In the genomic region with DNA sequence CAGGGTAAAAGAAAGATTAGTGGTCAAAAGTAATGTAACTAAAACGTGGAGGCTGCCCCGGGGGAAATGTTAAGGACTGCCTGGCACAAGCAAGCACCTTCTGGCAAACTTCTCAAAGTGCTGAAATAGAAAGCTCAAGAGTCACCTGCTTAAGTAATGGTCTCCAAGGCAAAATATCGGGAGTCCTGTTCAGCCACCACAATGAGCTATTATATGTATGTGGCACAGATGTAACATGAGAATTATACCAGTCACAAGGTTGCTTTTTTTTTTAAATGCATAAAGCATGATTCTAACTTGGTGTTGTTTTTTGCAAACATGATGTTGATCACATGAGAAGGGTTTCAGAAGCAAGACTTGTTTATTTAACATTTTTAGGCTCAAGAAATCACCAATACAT, we compare ENCODE assay signal across 28 cellular contexts.
DNase-seq lines count a peak whose midpoint lies in the region; ATAC-seq and TF ChIP-seq lines count a peak whose summit lies in the region.
"Had no signal": no experiment of that assay in that cellular context is flagged by ENCODE, and none has a peak within 500 bp of the region (broad histone marks: within the 10 kb centered on the region; RNA-seq: fewer than 3 reads in every experiment).

No MANE protein-coding gene starts in this region.

- DNase-seq in COLO829 (ENCODE audit: low spot score) (peak; percentile 40), NCI-H526 treated with DMSO at 0.1 percent for 48 hours (lab: John Stamatoyannopoulos, UW) (peak; percentile 10), fibroblast of the aortic adventitia (ENCODE audit: low read depth) (peak; percentile 56), ovary (no peak), mesenchymal stem cell (no peak)
- DNase-seq in stimulated activated CD4-positive, alpha-beta T cell treated with anti-CD3 and anti-CD28 coated beads, Interleukin-2, amount 100 ng/mL, for 48 hours, result no peak
- DNase-seq: DMS53, EL, GDM1, GOT3, IMR-90, KG1, MG63, NCI-H1105 treated with DMSO at 0.1 percent for 48 hours, NCI-H146, NCI-H1930, NCI-H446 treated with DMSO at 0.1 percent for 48 hours, OCI-M1, Peyer's patch, SIG-M5, T-helper 17 cell had no signal

- H4K8ac ChIP-seq in mesenchymal stem cell (ENCODE audit: low read length), result no peak overlapping the region

- H3K23ac ChIP-seq in mesenchymal stem cell (ENCODE audit: low read length in 2 of 2), result no peak overlapping the region

- TF ChIP-seq CTCF in HEK293 (tag by site-specific recombination; IDR thresholded peaks at IDR 0.05) (no peak), fibroblast of the aortic adventitia (IDR thresholded peaks at IDR 0.05; ENCODE audit: insufficient read depth, low read length) (no peak), ovary (IDR thresholded peaks at IDR 0.05) (no peak)

- CTCF ChIA-PET in HEK293 (lab: Yijun Ruan, JAX), result no interaction called here

- H3K4ac ChIP-seq in mesenchymal stem cell (ENCODE audit: low read depth in 1 of 2, low read length in 2 of 2), result no peak overlapping the region

- TF ChIP-seq POLR2A in ovary (IDR thresholded peaks at IDR 0.05), result no peak

- H3K4me3 ChIP-seq in HEK293 (ENCODE audit: low read depth, low read length) (no peak overlapping the region), fibroblast of the aortic adventitia (ENCODE audit: low read depth, low read length) (no peak overlapping the region), ovary (no peak overlapping the region), mesenchymal stem cell (ENCODE audit: insufficient read depth in 1 of 2, low read depth in 1 of 2, low read length in 2 of 2) (no peak overlapping the region)
- H3K4me3 ChIP-seq: A549, GM12878, HAP-1, MG63, Peyer's patch had no signal

- H2BK15ac ChIP-seq in mesenchymal stem cell (ENCODE audit: low read depth, poor library complexity, severe bottlenecking), result no peak overlapping the region

- WGBS in ovary, 3 donors, result 25 to 43% (median 35%) methylated on average over 3 of the region's 3 CpGs
- WGBS in mesenchymal stem cell, result 90% methylated on average over 3 of the region's 3 CpGs

- H2BK5ac ChIP-seq in mesenchymal stem cell (ENCODE audit: low read depth, low read length, poor library complexity, severe bottlenecking), result no peak overlapping the region

- no peaks in the 10 kb centered on the region for H3K36me3 ChIP-seq in HEK293 (ENCODE audit: control insufficient read depth in 2 of 2, insufficient read depth in 1 of 2, low read length in 2 of 2)
- H3K36me3 ChIP-seq in ovary, result no peaks in the 10 kb centered on the region
- no peaks in the 10 kb centered on the region for H3K36me3 ChIP-seq in mesenchymal stem cell (ENCODE audit: control insufficient read depth in 1 of 2, insufficient read depth in 2 of 2, low read depth in 1 of 2, low read length in 2 of 2)
- H3K36me3 ChIP-seq: HAP-1, MG63, Peyer's patch had no signal

- H3K79me1 ChIP-seq in mesenchymal stem cell (replicated peaks; ENCODE audit: low read length, poor library complexity, severe bottlenecking), result no peaks in the 10 kb centered on the region

- H3K14ac ChIP-seq in mesenchymal stem cell (ENCODE audit: low read length in 2 of 2), result no peak overlapping the region

- POLR2A ChIA-PET in HEK293 (lab: Yijun Ruan, JAX), result no interaction called here

- intact Hi-C loops in ovary (cut with DNase I), result no loop called here

- H3K27ac ChIP-seq in HEK293 (ENCODE audit: extremely low read depth, low read depth, low read length) (no peak overlapping the region), ovary (no peak overlapping the region), mesenchymal stem cell (ENCODE audit: low read length, poor library complexity, severe bottlenecking) (no peak overlapping the region)
- H3K27ac ChIP-seq: A549, C4-2B, Peyer's patch had no signal

- no peak overlapping the region for H3K18ac ChIP-seq in mesenchymal stem cell (ENCODE audit: low read depth in 1 of 2, low read length in 2 of 2)

- no peak overlapping the region for H2BK12ac ChIP-seq in mesenchymal stem cell (ENCODE audit: low read length in 2 of 2)

- no peak for ATAC-seq in GM21528 (IDR thresholded peaks at IDR 0.05; ENCODE audit: low FRiP score, unreplicated experiment)
- ATAC-seq: A549, GM12878, SK-N-SH treated with all-trans-retinoic acid at 6 μM for 48 hours, T-helper 17 cell had no signal

- TF ChIP-seq EP300 in ovary (IDR thresholded peaks at IDR 0.05), result no peak

- no peak overlapping the region for H4K91ac ChIP-seq in mesenchymal stem cell (ENCODE audit: low read length)

- no peak overlapping the region for H2BK120ac ChIP-seq in mesenchymal stem cell (ENCODE audit: low read depth, low read length)

- H3K27me3 ChIP-seq in ovary (no peaks in the 10 kb centered on the region), mesenchymal stem cell (ENCODE audit: control insufficient read depth in 1 of 2, insufficient read depth in 1 of 2, low read length in 2 of 2) (no peaks in the 10 kb centered on the region)
- H3K27me3 ChIP-seq: Peyer's patch had no signal

- H3K4me1 ChIP-seq in HEK293 (ENCODE audit: control insufficient read depth, insufficient read depth, low read length) (no peaks in the 10 kb centered on the region), ovary (ENCODE audit: insufficient read depth) (no peaks in the 10 kb centered on the region), mesenchymal stem cell (ENCODE audit: control insufficient read depth, insufficient read depth, low read depth, low read length) (no peaks in the 10 kb centered on the region)
- H3K4me1 ChIP-seq: A549, Peyer's patch had no signal

- no peak overlapping the region for H2AK5ac ChIP-seq in mesenchymal stem cell (ENCODE audit: low read length, severe bottlenecking)

- no peak overlapping the region for H3K9ac ChIP-seq in mesenchymal stem cell (ENCODE audit: low read length)

- H2AFZ ChIP-seq in mesenchymal stem cell (ENCODE audit: low read depth, low read length), result no peak overlapping the region

- H3K4me2 ChIP-seq in mesenchymal stem cell (ENCODE audit: low read length, poor library complexity, severe bottlenecking), result no peak overlapping the region
- H3K4me2 ChIP-seq: A549 had no signal

- H3K9me3 ChIP-seq in HEK293 (ENCODE audit: control insufficient read depth, insufficient read depth, low read depth, low read length), result no peaks in the 10 kb centered on the region
- no peaks in the 10 kb centered on the region for H3K9me3 ChIP-seq in ovary
- H3K9me3 ChIP-seq in mesenchymal stem cell (ENCODE audit: control insufficient read depth, low read length), result no peaks in the 10 kb centered on the region
- H3K9me3 ChIP-seq: A549, HAP-1, MG63, Peyer's patch had no signal

TF ChIP-seq in HEK293, 187 proteins besides CTCF, POLR2A, EP300 and RAD21:
- no peak for TF ChIP-seq ZNF433 (tag by site-specific recombination; IDR thresholded peaks at IDR 0.05; ENCODE audit: low read depth)
- TF ChIP-seq, protein P1, sequence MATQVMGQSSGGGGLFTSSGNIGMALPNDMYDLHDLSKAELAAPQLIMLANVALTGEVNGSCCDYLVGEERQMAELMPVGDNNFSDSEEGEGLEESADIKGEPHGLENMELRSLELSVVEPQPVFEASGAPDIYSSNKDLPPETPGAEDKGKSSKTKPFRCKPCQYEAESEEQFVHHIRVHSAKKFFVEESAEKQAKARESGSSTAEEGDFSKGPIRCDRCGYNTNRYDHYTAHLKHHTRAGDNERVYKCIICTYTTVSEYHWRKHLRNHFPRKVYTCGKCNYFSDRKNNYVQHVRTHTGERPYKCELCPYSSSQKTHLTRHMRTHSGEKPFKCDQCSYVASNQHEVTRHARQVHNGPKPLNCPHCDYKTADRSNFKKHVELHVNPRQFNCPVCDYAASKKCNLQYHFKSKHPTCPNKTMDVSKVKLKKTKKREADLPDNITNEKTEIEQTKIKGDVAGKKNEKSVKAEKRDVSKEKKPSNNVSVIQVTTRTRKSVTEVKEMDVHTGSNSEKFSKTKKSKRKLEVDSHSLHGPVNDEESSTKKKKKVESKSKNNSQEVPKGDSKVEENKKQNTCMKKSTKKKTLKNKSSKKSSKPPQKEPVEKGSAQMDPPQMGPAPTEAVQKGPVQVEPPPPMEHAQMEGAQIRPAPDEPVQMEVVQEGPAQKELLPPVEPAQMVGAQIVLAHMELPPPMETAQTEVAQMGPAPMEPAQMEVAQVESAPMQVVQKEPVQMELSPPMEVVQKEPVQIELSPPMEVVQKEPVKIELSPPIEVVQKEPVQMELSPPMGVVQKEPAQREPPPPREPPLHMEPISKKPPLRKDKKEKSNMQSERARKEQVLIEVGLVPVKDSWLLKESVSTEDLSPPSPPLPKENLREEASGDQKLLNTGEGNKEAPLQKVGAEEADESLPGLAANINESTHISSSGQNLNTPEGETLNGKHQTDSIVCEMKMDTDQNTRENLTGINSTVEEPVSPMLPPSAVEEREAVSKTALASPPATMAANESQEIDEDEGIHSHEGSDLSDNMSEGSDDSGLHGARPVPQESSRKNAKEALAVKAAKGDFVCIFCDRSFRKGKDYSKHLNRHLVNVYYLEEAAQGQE (tag by site-specific recombination; IDR thresholded peaks at IDR 0.05), result 0 out of 2 replicates have a peak, but pooled peaks have one; percentile 26

Comparison
In these comparisons a context has a peak if more than half of its experiments do, and no peak if none do; other contexts are left out.
1. DNase-seq: peak in COLO829 (single experiment), NCI-H526 treated with DMSO at 0.1 percent for 48 hours (single experiment) and fibroblast of the aortic adventitia (single experiment); none in ovary (0 of 5), stimulated activated CD4-positive, alpha-beta T cell treated with anti-CD3 and anti-CD28 coated beads, Interleukin-2, amount 100 ng/mL, for 48 hours (0 of 2) and mesenchymal stem cell (single experiment).